23 cellular contexts compared by ENCODE assay signal in the genomic region with DNA sequence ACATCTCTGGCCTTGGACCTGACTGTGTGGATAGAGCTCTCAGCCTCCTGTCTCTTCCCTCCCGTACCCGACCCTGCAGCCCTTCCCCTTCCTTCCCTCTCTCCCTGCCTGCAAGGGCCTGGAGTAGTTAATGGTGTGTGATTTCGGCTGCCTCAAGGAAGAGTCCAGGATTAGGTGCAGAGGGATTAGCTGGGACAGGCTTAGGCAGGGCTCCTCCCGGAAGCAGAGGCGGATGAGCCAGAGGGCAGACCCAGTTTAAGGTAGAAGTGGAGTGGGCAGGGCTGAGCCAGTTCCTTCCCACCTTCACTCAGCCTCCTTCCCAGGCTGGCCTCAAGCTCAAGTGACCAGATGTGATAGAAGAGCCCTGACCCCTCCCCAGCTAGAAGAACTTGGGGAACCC. TPM values are rescaled to one million over a fixed set of nuclear protein-coding genes. Genes with fewer than 3 reads are reported as not detected.
DNase-seq lines count a peak whose midpoint lies in the region; TF ChIP-seq lines count a peak whose summit lies in the region.
"Had no signal": no experiment of that assay in that cellular context is flagged by ENCODE, and none has a peak within 500 bp of the region (broad histone marks: within the 10 kb centered on the region; RNA-seq: fewer than 3 reads in every experiment).

No MANE protein-coding gene starts in this region.

- TF ChIP-seq CTCF in endothelial cell (IDR thresholded peaks at IDR 0.05; ENCODE audit: unreplicated experiment): no peak

- no peaks in the 10 kb centered on the region for H3K9me3 Mint-ChIP-seq in endothelial cell (ENCODE audit: unreplicated experiment)
- H3K9me3 Mint-ChIP-seq: HFFc6 had no signal

- WGBS in GM23248 (ENCODE audit: low coverage in 1 of 2, low lambda C conversion rate in 2 of 2, missing lambda C conversion rate in 2 of 2), 2 experiments: 76 to 81% methylated on average over 5 of the region's 5 CpGs

- no peak overlapping the region for H3K4me3 Mint-ChIP-seq in endothelial cell (ENCODE audit: unreplicated experiment)
- H3K4me3 Mint-ChIP-seq: activated CD8-positive, alpha-beta memory T cell treated with anti-CD3 and anti-CD28 coated beads, Interleukin-2, amount 10 ng/mL, durations not matched to agents 7 days and 5 days; HFFc6 had no signal

- in situ Hi-C loops in GM23248 (cut with MboI): no loop called here

- H3K4me1 Mint-ChIP-seq in endothelial cell (ENCODE audit: unreplicated experiment): peaks cover 9% of the 10 kb centered on the region

- no peaks in the 10 kb centered on the region; the same call in 1 of the 2 replicates for H3K27me3 ChIP-seq in GM23248 (replicated peaks; ENCODE audit: insufficient read depth)
- H3K27me3 ChIP-seq in adipocyte (replicated peaks; ENCODE audit: control insufficient read depth, insufficient read depth, low read length): peaks cover 10% of the 10 kb centered on the region

- peak overlapping the region; percentile 1 for H3K4me2 ChIP-seq in GM23248 (ENCODE audit: unreplicated experiment)

- H3K27me3 Mint-ChIP-seq in endothelial cell (ENCODE audit: unreplicated experiment): peaks cover 8% of the 10 kb centered on the region

- H4K20me1 ChIP-seq in GM23248 (ENCODE audit: insufficient read depth): no peaks in the 10 kb centered on the region

- peaks cover 17% of the 10 kb centered on the region for H3K4me1 ChIP-seq in GM23248 (ENCODE audit: insufficient read depth)
- H3K4me1 ChIP-seq in adipocyte (ENCODE audit: control insufficient read depth, insufficient read depth, low read length): peaks cover 38% of the 10 kb centered on the region

- no peaks in the 10 kb centered on the region for H3F3A ChIP-seq in GM23248 (ENCODE audit: insufficient read depth)

- no peaks in the 10 kb centered on the region for H3K9me2 ChIP-seq in GM23248 (ENCODE audit: insufficient read depth)

- H3K36me3 Mint-ChIP-seq in endothelial cell (ENCODE audit: low read depth, unreplicated experiment): peaks cover 8% of the 10 kb centered on the region
- H3K36me3 Mint-ChIP-seq: activated CD8-positive, alpha-beta memory T cell treated with anti-CD3 and anti-CD28 coated beads, Interleukin-2, amount 10 ng/mL, durations not matched to agents 7 days and 5 days had no signal

- no peak overlapping the region for H3K4me3 ChIP-seq in GM23248
- H3K4me3 ChIP-seq in adipocyte (ENCODE audit: low read length): no peak overlapping the region
- no peak overlapping the region for H3K4me3 ChIP-seq in skin epidermis
- H3K4me3 ChIP-seq: stomach had no signal

- H3K79me2 ChIP-seq in GM23248 (ENCODE audit: insufficient read depth): no peaks in the 10 kb centered on the region

- H3K9ac ChIP-seq in GM23248 (0 out of 2 replicates have a peak overlapping the region, but pooled peaks have one; percentile 28), adipocyte (ENCODE audit: low read length) (peak overlapping the region; percentile 44)

- H3K36me3 ChIP-seq in GM23248 (ENCODE audit: low read depth) (no peaks in the 10 kb centered on the region), adipocyte (ENCODE audit: control insufficient read depth, insufficient read depth, low read length, severe bottlenecking) (no peaks in the 10 kb centered on the region)
- H3K36me3 ChIP-seq: stomach had no signal

- no peak for DNase-seq in GM23248
- no peak for DNase-seq in adipocyte (ENCODE audit: low read depth)
- peak; percentile 9 for DNase-seq in kidney tubule cell (ENCODE audit: low spot score)
- no peak for DNase-seq in endothelial cell (ENCODE audit: low spot score)
- no peak for DNase-seq in cerebellar cortex (ENCODE audit: low spot score)
- no peak for DNase-seq in NOMO-1 (lab: John Stamatoyannopoulos, UW; ENCODE audit: unreplicated experiment in 2 of 2)
- no peak for DNase-seq in HuH-7.5 (ENCODE audit: low spot score)
- DNase-seq: activated CD4-positive, alpha-beta T cell treated with anti-CD3 and anti-CD28 coated beads for 4 hours; activated CD8-positive, alpha-beta memory T cell treated with anti-CD3 and anti-CD28 coated beads, Interleukin-2, amount 10 ng/mL, durations not matched to agents 7 days and 5 days; AML-193; amygdala; HFFc6; Karpas-422; left cardiac atrium; NCI-H1092 treated with DMSO at 0.1 percent for 48 hours; NCI-H2081; NCI-H510A treated with DMSO at 0.1 percent for 48 hours; right cardiac atrium; T1000 had no signal

- no peak overlapping the region for H3K27ac Mint-ChIP-seq in endothelial cell (ENCODE audit: unreplicated experiment)
- H3K27ac Mint-ChIP-seq: activated CD8-positive, alpha-beta memory T cell treated with anti-CD3 and anti-CD28 coated beads, Interleukin-2, amount 10 ng/mL, durations not matched to agents 7 days and 5 days; HFFc6 had no signal

- H3K9me3 ChIP-seq in GM23248 (ENCODE audit: low read depth) (no peaks in the 10 kb centered on the region), adipocyte (ENCODE audit: control insufficient read depth, low read length) (no peaks in the 10 kb centered on the region)
- H3K9me3 ChIP-seq: stomach had no signal

- no peak overlapping the region; the same call in 1 of the 2 replicates for H3K27ac ChIP-seq in GM23248
- H3K27ac ChIP-seq in skin epidermis: peak overlapping the region in 12 of 21 experiments; percentile 1 to 56 (median 42)
- H3K27ac ChIP-seq: stomach had no signal

- H2AFZ ChIP-seq in GM23248: peak overlapping the region; percentile 75

RNA-seq across cellular contexts. Expression of a gene that starts 16.7 kb away (rescaled TPM):
- 0.22 and 0.89 TPM in 2 replicates for total RNA-seq in GM23248 (2014; rRNA removed; shearing (Covaris generic))
- 0.05 TPM in 1 of 2 replicates, not detected in the other for polyA plus RNA-seq in GM23248 (2016; fragmentation: Nextera tagmentation; extraction: Ambion mirVana)
- total RNA-seq in endothelial cell (ENCODE audit: unreplicated experiment): not detected
- total RNA-seq: activated CD8-positive, alpha-beta memory T cell treated with anti-CD3 and anti-CD28 coated beads, Interleukin-2, amount 10 ng/mL, durations not matched to agents 7 days and 5 days; cerebellum; fibroblast of villous mesenchyme; HFFc6; stomach had no signal

RNA-seq across cellular contexts. Expression of a gene that starts 19.7 kb away (rescaled TPM):
- total RNA-seq in GM23248 (2014; rRNA removed; shearing (Covaris generic)): not detected in 2 replicates
- polyA plus RNA-seq in GM23248 (2016; fragmentation: Nextera tagmentation; extraction: Ambion mirVana): not detected in 2 replicates
- 0.13 TPM for total RNA-seq in endothelial cell (ENCODE audit: unreplicated experiment)
- total RNA-seq: activated CD8-positive, alpha-beta memory T cell treated with anti-CD3 and anti-CD28 coated beads, Interleukin-2, amount 10 ng/mL, durations not matched to agents 7 days and 5 days; cerebellum; fibroblast of villous mesenchyme; HFFc6 had no signal
